ENCODE assay signal across 14 cellular contexts in the genomic region with DNA sequence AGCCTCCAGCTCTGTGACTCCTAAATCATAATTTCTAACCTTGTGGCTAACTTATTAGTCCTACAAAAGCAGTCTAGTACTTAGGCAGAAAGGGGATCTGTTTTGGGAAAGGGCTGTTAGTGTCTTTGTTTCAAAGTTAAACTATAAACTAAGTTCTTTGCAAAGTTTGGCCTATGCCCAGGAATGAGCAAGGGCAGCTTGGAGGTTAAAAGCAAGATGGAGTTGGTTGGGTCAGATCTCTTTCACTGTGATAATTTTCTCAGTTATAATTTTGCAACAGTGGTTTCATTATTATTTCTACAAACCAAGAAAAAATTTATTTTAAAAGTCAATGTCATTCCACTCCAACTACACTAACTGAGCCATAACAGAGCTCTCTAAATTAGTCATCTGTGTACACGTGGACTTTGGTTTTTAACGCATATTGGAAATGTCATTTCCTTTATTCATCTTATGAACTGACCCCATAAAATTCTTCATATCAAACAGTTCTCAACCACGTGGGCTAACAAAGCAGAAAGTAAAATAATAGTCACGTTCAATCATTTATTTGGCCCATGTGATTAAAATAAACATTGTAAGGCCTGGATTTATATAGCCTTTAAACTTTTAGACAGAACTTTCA.
DNase-seq lines count a peak whose midpoint lies in the region; ATAC-seq and TF ChIP-seq lines count a peak whose summit lies in the region.
"Had no signal": no experiment of that assay in that cellular context is flagged by ENCODE, and none has a peak within 500 bp of the region (broad histone marks: within the 10 kb centered on the region; RNA-seq: fewer than 3 reads in every experiment).

No MANE protein-coding gene starts in this region.

- H3K4me1 ChIP-seq in colonic mucosa, result peaks cover 3% of the 10 kb centered on the region
- no peaks in the 10 kb centered on the region for H3K4me1 ChIP-seq in BE2C
- H3K4me1 ChIP-seq in A673 (ENCODE audit: insufficient read depth, low read length, poor library complexity, severe bottlenecking), result peaks cover 7% of the 10 kb centered on the region
- H3K4me1 ChIP-seq: HAP-1 had no signal

- POLR2A ChIA-PET in A673 (lab: Charles Lee; ENCODE audit: low non-redundant PET), result no interaction called here

- in situ Hi-C loops in GM13977 (cut with MboI; ENCODE audit: low pct_unique_long_range_greater_than_20kb, low sequenced_read_pairs, unreplicated experiment), result no loop called here

- ATAC-seq in GM19467 (IDR thresholded peaks at IDR 0.05; ENCODE audit: unreplicated experiment) (peak; percentile 80), HG03064 (IDR thresholded peaks at IDR 0.05; ENCODE audit: low read depth, unreplicated experiment) (peak; percentile 87)
- ATAC-seq: right cardiac atrium had no signal

- H3K27me3 ChIP-seq in colonic mucosa (no peaks in the 10 kb centered on the region), BE2C (no peaks in the 10 kb centered on the region), A673 (replicated peaks; ENCODE audit: insufficient read depth, low read depth, low read length, poor library complexity) (no peaks in the 10 kb centered on the region)

- H3K27ac ChIP-seq in colonic mucosa (peak overlapping the region; percentile 66), caudate nucleus (ENCODE audit: low read depth, low read length) (no peak overlapping the region), A673 (ENCODE audit: low read depth, low read length, poor library complexity, severe bottlenecking) (no peak overlapping the region)

- DNase-seq in GM13977 (ENCODE audit: low spot score) (peak; percentile 66), colonic mucosa (no peak), caudate nucleus (lab: John Stamatoyannopoulos, UW) (no peak), BE2C (no peak), A673 (ENCODE audit: low spot score) (no peak)
- DNase-seq in stimulated activated CD4-positive, alpha-beta T cell treated with anti-CD3 and anti-CD28 coated beads, Interleukin-15, amount 100 ng/mL, for 24 hours, result no peak
- DNase-seq: activated T-cell treated with anti-CD3 and anti-CD28 coated beads for 4 hours, Caco-2, immature natural killer cell, NCI-H1436 treated with DMSO at 0.1 percent for 48 hours, right cardiac atrium had no signal

- no peak overlapping the region for H3K9ac ChIP-seq in colonic mucosa (ENCODE audit: low read depth in 2 of 2, low read length in 2 of 2)

- no TSS peak for BruUV-seq in A673 (replicated peaks; lab: Mats Ljungman, UMichigan)

- H3K9me3 ChIP-seq in colonic mucosa (no peaks in the 10 kb centered on the region), BE2C (peaks cover 5% of the 10 kb centered on the region), A673 (ENCODE audit: low read depth, low read length, poor library complexity, severe bottlenecking) (peaks cover 10% of the 10 kb centered on the region)
- H3K9me3 ChIP-seq: HAP-1 had no signal

- no peak for TF ChIP-seq CTCF in GM13977 (IDR thresholded peaks at IDR 0.05; ENCODE audit: extremely low read depth, insufficient read depth, missing control alignments)
- TF ChIP-seq CTCF in colonic mucosa (IDR thresholded peaks at IDR 0.05), result no peak
- no peak for TF ChIP-seq CTCF in BE2C (IDR thresholded peaks at IDR 0.05; ENCODE audit: low read depth, low read length)
- TF ChIP-seq CTCF in A673 (conservative IDR thresholded peaks at IDR 0.05; ENCODE audit: low read depth, low read length), result no peak

- no peak overlapping the region for H3K4me3 ChIP-seq in colonic mucosa
- no peak overlapping the region for H3K4me3 ChIP-seq in BE2C (ENCODE audit: low read depth, low read length)
- no peak overlapping the region for H3K4me3 ChIP-seq in A673 (ENCODE audit: low read depth, low read length, poor library complexity, severe bottlenecking)
- H3K4me3 ChIP-seq: HAP-1 had no signal

- H3K36me3 ChIP-seq in colonic mucosa (no peaks in the 10 kb centered on the region), BE2C (no peaks in the 10 kb centered on the region), A673 (ENCODE audit: insufficient read depth, low read length, poor library complexity, severe bottlenecking) (no peaks in the 10 kb centered on the region)
- H3K36me3 ChIP-seq: HAP-1 had no signal

- intact Hi-C loops in colonic mucosa (cut with DNase I) (no loop called here), A673 (cut with micrococcal nuclease; ENCODE audit: unreplicated experiment) (no loop called here)

- CTCF ChIA-PET in A673 (lab: Charles Lee), result no interaction called here
